ENCODE assay signal across 33 cellular contexts in the genomic region with DNA sequence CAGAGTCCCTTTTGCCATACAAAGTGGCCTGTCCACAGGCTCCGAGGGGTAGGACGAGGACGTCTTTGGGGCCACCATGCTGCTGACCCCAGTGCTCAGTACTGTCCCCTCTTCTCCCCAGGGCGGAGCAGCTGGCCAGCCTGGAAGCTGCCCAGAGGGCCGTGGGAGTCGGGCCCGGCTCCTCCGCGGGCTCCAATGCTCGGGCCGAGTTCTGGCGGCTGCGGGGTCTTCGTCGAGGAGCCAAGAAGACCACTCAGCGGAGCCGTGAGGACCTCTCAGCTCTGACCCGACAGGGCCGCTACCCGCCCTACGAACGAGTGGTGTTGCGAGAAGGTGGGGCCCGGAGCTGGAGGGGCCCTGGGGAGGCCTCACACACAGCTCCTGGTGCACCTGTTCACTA. TPM values are rescaled to one million over a fixed set of nuclear protein-coding genes. Genes with fewer than 3 reads are reported as not detected.
"Had no signal": no experiment of that assay in that cellular context is flagged by ENCODE, and none has a peak within 500 bp of the region (broad histone marks: within the 10 kb centered on the region; RNA-seq: fewer than 3 reads in every experiment).

No MANE protein-coding gene starts in this region.

- DNase-seq: stimulated activated CD4-positive, alpha-beta T cell treated with anti-CD3 and anti-CD28 coated beads, Interleukin-2, amount 100 ng/mL, for 48 hours; stimulated activated CD4-positive, alpha-beta T cell treated with anti-CD3 and anti-CD28 coated beads, Interleukin-4, amount 100 ng/mL, for 1 hour; stimulated activated CD4-positive, alpha-beta T cell treated with anti-CD3 and anti-CD28 coated beads, Interleukin-4, amount 100 ng/mL, for 24 hours; stimulated activated CD4-positive, alpha-beta T cell treated with anti-CD3 and anti-CD28 coated beads, Interleukin-4, amount 100 ng/mL, for 4 hours; stimulated activated CD8-positive, alpha-beta memory T cell treated with anti-CD3 and anti-CD28 coated beads, Interleukin-4, amount 100 ng/mL, for 48 hours; stimulated activated naive B cell treated with anti-CD40 and anti-IgM and Interleukin-4, amounts not matched to agents 10 μg/mL and 1 μg/mL and 100 μg/mL, for 72 hours; stimulated activated naive CD4-positive, alpha-beta T cell; stimulated activated naive CD4-positive, alpha-beta T cell treated with Interleukin-2 at 50 U/mL for 16 hours; stimulated activated naive CD8-positive, alpha-beta T cell treated with anti-CD3 and anti-CD28 coated beads, Interleukin-15, amount 100 ng/mL, for 72 hours; stimulated activated naive CD8-positive, alpha-beta T cell treated with anti-CD3 and anti-CD28 coated beads, Interleukin-15, Interleukin-2, amounts not matched to agents 100 U/mL and 50 U/mL, for 24 hours; stomach; substantia nigra; testis; thyroid gland; tibial artery; transverse colon; trophoblast cell; upper lobe of right lung; uterus had no signal

- H3K27me3 Mint-ChIP-seq: stimulated activated naive CD8-positive, alpha-beta T cell treated with anti-CD3 and anti-CD28 coated beads, Interleukin-15, amount 100 ng/mL, for 72 hours; stimulated activated naive CD8-positive, alpha-beta T cell treated with anti-CD3 and anti-CD28 coated beads, Interleukin-15, Interleukin-2, amounts not matched to agents 100 ng/mL and 50 ng/mL, for 24 hours; type B pancreatic cell had no signal

- H3K4me1 Mint-ChIP-seq: stimulated activated memory B cell treated with anti-CD40 and anti-IgM and Interleukin-4, amounts not matched to agents 10 μg/mL and 1 μg/mL and 100 μg/mL, for 72 hours; stimulated activated naive B cell treated with anti-CD40 and anti-IgM and Interleukin-4, amounts not matched to agents 10 μg/mL and 1 μg/mL and 100 μg/mL, for 72 hours had no signal

- H3K27me3 ChIP-seq: stomach, testis, thyroid gland, transverse colon, upper lobe of left lung, upper lobe of right lung, uterus, vagina had no signal

- H3K36me3 ChIP-seq: suprapubic skin, thoracic aorta, tibial nerve, uterus, vagina had no signal

- H3K4me1 ChIP-seq: stomach, suprapubic skin, testis, thyroid gland, tibial artery, tibial nerve, transverse colon, upper lobe of left lung, upper lobe of right lung, uterus, vagina had no signal

- FAIRE-seq: urothelium cell line had no signal

- H3K27ac ChIP-seq: stomach, suprapubic skin, testis, thoracic aorta, thyroid gland, tibial artery, tibial nerve, transverse colon, upper lobe of left lung, upper lobe of right lung, uterus, vagina had no signal

- H3K27ac Mint-ChIP-seq: stimulated activated effector memory CD8-positive, alpha-beta T cell treated with anti-CD3 and anti-CD28 coated beads, Interleukin-12 subunit alpha, Interleukin-12 subunit beta, amount 100 ng/mL, for 72 hours; stimulated activated memory B cell treated with anti-CD40 and anti-IgM and Interleukin-4, amounts not matched to agents 10 μg/mL and 1 μg/mL and 100 μg/mL, for 72 hours; stimulated activated naive B cell treated with anti-CD40 and anti-IgM and Interleukin-4, amounts not matched to agents 10 μg/mL and 1 μg/mL and 100 μg/mL, for 72 hours; stimulated activated naive CD8-positive, alpha-beta T cell treated with anti-CD3 and anti-CD28 coated beads, Interleukin-15, amount 100 ng/mL, for 72 hours; stimulated activated naive CD8-positive, alpha-beta T cell treated with anti-CD3 and anti-CD28 coated beads, Interleukin-15, Interleukin-2, amounts not matched to agents 100 ng/mL and 50 ng/mL, for 24 hours; type B pancreatic cell had no signal

- H3K4me3 ChIP-seq: stomach, suprapubic skin, testis, thoracic aorta, thyroid gland, tibial artery, tibial nerve, transverse colon, upper lobe of left lung, upper lobe of right lung, uterus, vagina had no signal

- H3K9me3 Mint-ChIP-seq: stimulated activated effector memory CD8-positive, alpha-beta T cell treated with anti-CD3 and anti-CD28 coated beads, Interleukin-12 subunit alpha, Interleukin-12 subunit beta, amount 100 ng/mL, for 72 hours; stimulated activated memory B cell treated with anti-CD40 and anti-IgM and Interleukin-4, amounts not matched to agents 10 μg/mL and 1 μg/mL and 100 μg/mL, for 72 hours; stimulated activated naive B cell treated with anti-CD40 and anti-IgM and Interleukin-4, amounts not matched to agents 10 μg/mL and 1 μg/mL and 100 μg/mL, for 72 hours; stimulated activated naive CD8-positive, alpha-beta T cell treated with anti-CD3 and anti-CD28 coated beads, Interleukin-15, amount 100 ng/mL, for 72 hours; stimulated activated naive CD8-positive, alpha-beta T cell treated with anti-CD3 and anti-CD28 coated beads, Interleukin-15, Interleukin-2, amounts not matched to agents 100 ng/mL and 50 ng/mL, for 24 hours; type B pancreatic cell had no signal

- H3K9me3 ChIP-seq: stomach, suprapubic skin, testis, thoracic aorta, thyroid gland, tibial artery, transverse colon, upper lobe of left lung, upper lobe of right lung, uterus, vagina had no signal

- ATAC-seq: stimulated activated effector memory CD8-positive, alpha-beta T cell treated with anti-CD3 and anti-CD28 coated beads, Interleukin-12 subunit alpha, Interleukin-12 subunit beta, amount 100 ng/mL, for 72 hours; stimulated activated memory B cell treated with anti-CD40 and anti-IgM and Interleukin-4, amounts not matched to agents 10 μg/mL and 1 μg/mL and 100 μg/mL, for 72 hours; stimulated activated naive B cell treated with anti-CD40 and anti-IgM and Interleukin-4, amounts not matched to agents 10 μg/mL and 1 μg/mL and 100 μg/mL, for 72 hours; stimulated activated naive CD8-positive, alpha-beta T cell treated with anti-CD3 and anti-CD28 coated beads, Interleukin-15, amount 100 ng/mL, for 72 hours; stimulated activated naive CD8-positive, alpha-beta T cell treated with anti-CD3 and anti-CD28 coated beads, Interleukin-15, Interleukin-2, amounts not matched to agents 100 U/mL and 50 U/mL, for 24 hours; upper lobe of right lung had no signal

- H3K36me3 Mint-ChIP-seq: stimulated activated effector memory CD8-positive, alpha-beta T cell treated with anti-CD3 and anti-CD28 coated beads, Interleukin-12 subunit alpha, Interleukin-12 subunit beta, amount 100 ng/mL, for 72 hours; stimulated activated memory B cell treated with anti-CD40 and anti-IgM and Interleukin-4, amounts not matched to agents 10 μg/mL and 1 μg/mL and 100 μg/mL, for 72 hours; stimulated activated naive B cell treated with anti-CD40 and anti-IgM and Interleukin-4, amounts not matched to agents 10 μg/mL and 1 μg/mL and 100 μg/mL, for 72 hours; type B pancreatic cell had no signal

- H3K4me3 Mint-ChIP-seq: stimulated activated effector memory CD8-positive, alpha-beta T cell treated with anti-CD3 and anti-CD28 coated beads, Interleukin-12 subunit alpha, Interleukin-12 subunit beta, amount 100 ng/mL, for 72 hours; stimulated activated memory B cell treated with anti-CD40 and anti-IgM and Interleukin-4, amounts not matched to agents 10 μg/mL and 1 μg/mL and 100 μg/mL, for 72 hours; stimulated activated naive B cell treated with anti-CD40 and anti-IgM and Interleukin-4, amounts not matched to agents 10 μg/mL and 1 μg/mL and 100 μg/mL, for 72 hours; stimulated activated naive CD8-positive, alpha-beta T cell treated with anti-CD3 and anti-CD28 coated beads, Interleukin-15, amount 100 ng/mL, for 72 hours; stimulated activated naive CD8-positive, alpha-beta T cell treated with anti-CD3 and anti-CD28 coated beads, Interleukin-15, Interleukin-2, amounts not matched to agents 100 ng/mL and 50 ng/mL, for 24 hours; type B pancreatic cell had no signal

RNA-seq across cellular contexts. Expression of gene RAX2, which starts 31.6 kb away (rescaled TPM):
- total RNA-seq: stomach, subcutaneous adipose tissue, suprapubic skin, temporal lobe, thoracic aorta, thyroid gland, tibial nerve, transverse colon, upper lobe of left lung, upper lobe of right lung, ureter, urinary bladder, vagina had no signal
- polyA plus RNA-seq: stomach, urinary bladder had no signal
